8 cellular contexts compared by ENCODE assay signal in genomic region chr4:86939737-86940141, GRCh38. TPM values are rescaled to one million over a fixed set of nuclear protein-coding genes. Genes with fewer than 3 reads are reported as not detected.
DNase-seq lines count a peak whose midpoint lies in the region; ATAC-seq, FAIRE-seq and TF ChIP-seq lines count a peak whose summit lies in the region.

No MANE protein-coding gene starts in this region.

- H3K27ac ChIP-seq in HL-60 (replicated peaks) (peak overlapping the region; percentile 33), H1 (ENCODE audit: low read depth, low read length) (0 out of 2 replicates have a peak overlapping the region, but pooled peaks have one; percentile 5), urinary bladder (ENCODE audit: low read depth) (peak overlapping the region; percentile 83)

- TF ChIP-seq CTCF in HL-60 (IDR thresholded peaks at IDR 0.05; ENCODE audit: insufficient read depth, low read length) (no peak), H1 (IDR thresholded peaks at IDR 0.05; ENCODE audit: control extremely low read depth in 1 of 3, insufficient read depth in 1 of 3, low read depth in 1 of 3, low read length in 3 of 3) (no peak)

- no peak overlapping the region for H3K9ac ChIP-seq in H1 (replicated peaks in 1 of 4; ENCODE audit: extremely low read depth in 1 of 4, low read depth in 3 of 4, low read length in 3 of 4)

- H2BK120ac ChIP-seq in H1 (replicated peaks; ENCODE audit: low read depth, low read length), result no peak overlapping the region

- H3K36me3 ChIP-seq in H1 (ENCODE audit: control insufficient read depth in 2 of 4, insufficient read depth in 4 of 4, low read length in 3 of 4) (no peaks in the 10 kb centered on the region), urinary bladder (ENCODE audit: insufficient read depth) (no peaks in the 10 kb centered on the region)

- TF ChIP-seq RAD21 in H1 (IDR thresholded peaks at IDR 0.05 in 1 of 2, conservative IDR thresholded peaks at IDR 0.05 in 1 of 2; ENCODE audit: low read depth in 2 of 2, low read length in 2 of 2), result no peak

- H3K27me3 ChIP-seq in HL-60 (ENCODE audit: insufficient read depth, poor library complexity, severe bottlenecking) (no peaks in the 10 kb centered on the region), H1 (replicated peaks in 1 of 4; ENCODE audit: control insufficient read depth in 3 of 4, extremely low read depth in 1 of 4, insufficient read depth in 3 of 4, low read length in 3 of 4) (no peaks in the 10 kb centered on the region)

- no peak for TF ChIP-seq EP300 in H1 (IDR thresholded peaks at IDR 0.05; ENCODE audit: borderline replicate concordance in 1 of 2, low read depth in 2 of 2, low read length in 2 of 2)

- no peak overlapping the region for H3K18ac ChIP-seq in H1 (ENCODE audit: extremely low read depth, low read length)

- peaks cover 5% of the 10 kb centered on the region in 2 experiments for H4K20me1 ChIP-seq in H1 (replicated peaks in 1 of 2; ENCODE audit: control insufficient read depth in 1 of 2, insufficient read depth in 2 of 2, low read length in 2 of 2)

- peaks cover 0 to 5% (median 3%) of the 10 kb centered on the region in 4 experiments; a peak in 3 of 7 replicates for H3K4me1 ChIP-seq in H1 (replicated peaks in 1 of 4; ENCODE audit: control insufficient read depth in 3 of 4, insufficient read depth in 4 of 4, low read length in 3 of 4)
- peaks cover 9% of the 10 kb centered on the region for H3K4me1 ChIP-seq in urinary bladder (ENCODE audit: insufficient read depth)

- in situ Hi-C loops in G401 (cut with HindIII; ENCODE audit: low sequenced_read_pairs), result no loop called here

- no peak overlapping the region for H2AFZ ChIP-seq in H1 (ENCODE audit: low read length)

- H3K14ac ChIP-seq in H1 (ENCODE audit: insufficient read length), result no peak overlapping the region

- H3K23ac ChIP-seq in H1 (ENCODE audit: insufficient read length), result peak overlapping the region; percentile 39

- no peaks in the 10 kb centered on the region for H3K23me2 ChIP-seq in H1 (ENCODE audit: low read depth, low read length)

- FAIRE-seq in GM12892 (lab: Jason Lieb, UNC), result peak; percentile 90
- FAIRE-seq in H1 (lab: Jason Lieb, UNC), result no peak

- TF ChIP-seq POLR2A in GM12892 (IDR thresholded peaks at IDR 0.05; ENCODE audit: low read depth, low read length) (0 out of 2 replicates have a peak, but pooled peaks have one; percentile 11), H1 (IDR thresholded peaks at IDR 0.05; ENCODE audit: control extremely low read depth in 1 of 2, low read depth in 2 of 2, low read length in 2 of 2) (no peak)

- H2BK12ac ChIP-seq in H1 (ENCODE audit: low read depth, low read length), result no peak overlapping the region

- no peak overlapping the region for H3K4me2 ChIP-seq in H1 (ENCODE audit: insufficient read depth in 1 of 2, low read depth in 2 of 2, low read length in 2 of 2)

- no peak overlapping the region for H4K8ac ChIP-seq in H1 (ENCODE audit: extremely low read depth, insufficient read depth, low read length)

- no peak overlapping the region; the same call in 1 of the 2 replicates for H2BK20ac ChIP-seq in H1 (ENCODE audit: low read length)

- peak; percentile 55 for ATAC-seq in GM21515 (IDR thresholded peaks at IDR 0.05; ENCODE audit: unreplicated experiment)

- no peak overlapping the region for H2BK5ac ChIP-seq in H1 (ENCODE audit: low read depth, low read length)

- 85% methylated on average over 5 of the region's 5 CpGs; no CpG with 5 or more reads in 1 of the 2 experiments for WGBS in H1 (ENCODE audit: extremely low coverage in 1 of 2, insufficient coverage in 1 of 2, insufficient read length in 1 of 2, insufficient replicate concordance in 2 of 2, low coverage in 1 of 2, low lambda C conversion rate in 2 of 2, missing lambda C conversion rate in 1 of 2), 2 experiments
- WGBS in urinary bladder, result 82% methylated on average over 5 of the region's 5 CpGs

- no peak overlapping the region for H4K91ac ChIP-seq in H1 (replicated peaks; ENCODE audit: insufficient read length, low read length)

- peaks cover 34 to 86% of the 10 kb centered on the region in 2 experiments for H3K79me2 ChIP-seq in H1 (ENCODE audit: control insufficient read depth in 1 of 2, insufficient read depth in 2 of 2, low read length in 2 of 2)

- no peak overlapping the region for H2BK15ac ChIP-seq in H1 (ENCODE audit: low read length)

- H3K9me3 ChIP-seq in H1 (ENCODE audit: insufficient read depth in 2 of 2, low read depth in 1 of 2, low read length in 1 of 2), result no peaks in the 10 kb centered on the region

- H3K4me3 ChIP-seq in HL-60 (replicated peaks; ENCODE audit: insufficient read depth, low read length), result no peak overlapping the region
- no peak overlapping the region for H3K4me3 ChIP-seq in H1 (ENCODE audit: extremely low read depth in 1 of 4, insufficient read depth in 2 of 4, low read depth in 3 of 4, low read length in 4 of 4)
- no peak overlapping the region for H3K4me3 ChIP-seq in urinary bladder (ENCODE audit: low read depth, low read length)

- H3K79me1 ChIP-seq in H1 (ENCODE audit: low read depth, low read length), result peaks cover 7% of the 10 kb centered on the region; the same call in 1 of the 2 replicates

- H3K56ac ChIP-seq in H1 (replicated peaks; ENCODE audit: insufficient read length, low read depth, low read length), result no peak overlapping the region

- no peak overlapping the region for H4K5ac ChIP-seq in H1 (ENCODE audit: insufficient read length, low read depth, low read length)

- no peak overlapping the region for H3K4ac ChIP-seq in H1 (replicated peaks; ENCODE audit: insufficient read length, low read depth, low read length)

- CTCF ChIA-PET in H1 (lab: Charles Lee; ENCODE audit: partially characterized antibody), result interaction anchor here (0.9 to 1.4 kb wide), 3 partner anchors 17 to 280 kb away, joined by 3 to 5 read pairs (median 3); partner anchors contain the start of gene KLHL8

- DNase-seq in GM12892 (ENCODE audit: insufficient read length) (no peak), HL-60 (ENCODE audit: low read depth in 1 of 2, low spot score in 1 of 2) (no peak), H1 (ENCODE audit: low read depth in 1 of 2, low spot score in 2 of 2) (no peak), SHP77 (lab: John Stamatoyannopoulos, UW) (no peak), G401 (ENCODE audit: low spot score) (no peak), cerebellar cortex (ENCODE audit: low spot score) (no peak)

- no peak overlapping the region for H2AK5ac ChIP-seq in H1 (ENCODE audit: low read depth, low read length)

- POLR2A ChIA-PET in H1 (lab: Charles Lee; ENCODE audit: partially characterized antibody), result interaction anchor here (1.0 to 15.3 kb wide), 6 partner anchors 13 to 137 kb away, joined by 3 to 319 read pairs (median 3); no protein-coding TSS in a partner anchor

TF ChIP-seq in H1, 55 proteins besides CTCF, POLR2A, EP300 and RAD21 (continues in another document):
- TF ChIP-seq SIX5 (IDR thresholded peaks at IDR 0.05; ENCODE audit: low read depth, low read length), result no peak
- no peak for TF ChIP-seq SIRT6 (IDR thresholded peaks at IDR 0.05; ENCODE audit: low read length)
- no peak for TF ChIP-seq JUND (IDR thresholded peaks at IDR 0.05; ENCODE audit: low read length)
- TF ChIP-seq SRF (IDR thresholded peaks at IDR 0.05; ENCODE audit: low read depth, low read length), result no peak
- no peak for TF ChIP-seq ASH2L (IDR thresholded peaks at IDR 0.05; ENCODE audit: low read length)

RNA-seq across cellular contexts. Expression of gene AFF1, which starts 4.9 kb away (rescaled TPM):
- polyA plus RNA-seq in GM12892 (2012; ENCODE audit: missing spikeins), result 27.9 TPM
- total RNA-seq in H1 (2021; fragmentation: NEBNext Ultra II Directional; extraction: Animal tissue kit (Norgen Biotek cat#: 25700)), result 85.4 and 85.5 TPM in 2 replicates
- polyA plus RNA-seq in H1 (2011; rRNA removed), result 14.8 and 24.6 TPM in 2 replicates
- 14.7 TPM for polyA plus RNA-seq in H1 (2011; cell fraction: cytosol; rRNA removed)
- polyA plus RNA-seq in H1 (2011; cell fraction: nucleus; rRNA removed), result 39.6 TPM
- polyA plus RNA-seq in H1 (2012, experiment 1 of 2), result 16.6 to 29.0 TPM (median 21.1 TPM) in 4 replicates
- polyA plus RNA-seq in H1 (2012, experiment 2 of 2), result 1.9 TPM
- 29.1 TPM for polyA plus RNA-seq in H1 (2013, experiment 1 of 2)
- 29.0 TPM for polyA plus RNA-seq in H1 (2013, experiment 2 of 2)
- 104 and 106 TPM in 2 replicates for polyA minus RNA-seq in H1 (2011; rRNA and poly(A)+ RNA removed)
- polyA minus RNA-seq in H1 (2011; cell fraction: cytosol; rRNA and poly(A)+ RNA removed), result 44.7 TPM
- 152 TPM for polyA minus RNA-seq in H1 (2011; cell fraction: nucleus; rRNA and poly(A)+ RNA removed)
- total RNA-seq in urinary bladder, result 32.8 TPM
- 22.8 TPM for polyA plus RNA-seq in urinary bladder
- total RNA-seq in G401 (2014; rRNA removed; shearing (Covaris generic)), result 0.61 and 0.68 TPM in 2 replicates

RNA-seq across cellular contexts. Expression of gene C4orf36, which starts 47.5 kb away (rescaled TPM):
- not detected for polyA plus RNA-seq in GM12892 (2012; ENCODE audit: missing spikeins)
- total RNA-seq in H1 (2021; fragmentation: NEBNext Ultra II Directional; extraction: Animal tissue kit (Norgen Biotek cat#: 25700)), result 1.5 TPM in 2 replicates
- 1.2 and 1.4 TPM in 2 replicates for polyA plus RNA-seq in H1 (2011; rRNA removed)
- polyA plus RNA-seq in H1 (2011; cell fraction: cytosol; rRNA removed), result 1.8 TPM
- polyA plus RNA-seq in H1 (2011; cell fraction: nucleus; rRNA removed), result 1.7 TPM
- 1.4 to 2.5 TPM (median 1.9 TPM) in 4 replicates for polyA plus RNA-seq in H1 (2012, experiment 1 of 2)
- 1.6 TPM for polyA plus RNA-seq in H1 (2012, experiment 2 of 2)
- polyA plus RNA-seq in H1 (2013, experiment 1 of 2), result 0.71 TPM
- polyA plus RNA-seq in H1 (2013, experiment 2 of 2), result 1.4 TPM
- polyA minus RNA-seq in H1 (2011; rRNA and poly(A)+ RNA removed), result 0.98 and 1.4 TPM in 2 replicates
- polyA minus RNA-seq in H1 (2011; cell fraction: cytosol; rRNA and poly(A)+ RNA removed), result 1.0 TPM
- 0.90 TPM for polyA minus RNA-seq in H1 (2011; cell fraction: nucleus; rRNA and poly(A)+ RNA removed)
- total RNA-seq in urinary bladder, result 0.63 TPM
- polyA plus RNA-seq in urinary bladder, result 0.96 TPM
- total RNA-seq in G401 (2014; rRNA removed; shearing (Covaris generic)), result 0.78 TPM in 1 of 2 replicates, not detected in the other

Comparison
In these comparisons a context has a peak if more than half of its experiments do, and no peak if none do; other contexts are left out.
1. H3K27ac ChIP-seq: peak in every context shown above with its lines; median percentile 83 in urinary bladder; 33 in HL-60; 5 in H1.
2. RNA of gene AFF1, which starts 4.9 kb away (total RNA-seq): 85.4 to 85.5 TPM in H1 and 32.8 TPM in urinary bladder (single experiment); 0.61 to 0.68 TPM in G401; every median in the first group is over 10 times any median in the second.